ENCODE assay signal across 7 cellular contexts in the genomic region with DNA sequence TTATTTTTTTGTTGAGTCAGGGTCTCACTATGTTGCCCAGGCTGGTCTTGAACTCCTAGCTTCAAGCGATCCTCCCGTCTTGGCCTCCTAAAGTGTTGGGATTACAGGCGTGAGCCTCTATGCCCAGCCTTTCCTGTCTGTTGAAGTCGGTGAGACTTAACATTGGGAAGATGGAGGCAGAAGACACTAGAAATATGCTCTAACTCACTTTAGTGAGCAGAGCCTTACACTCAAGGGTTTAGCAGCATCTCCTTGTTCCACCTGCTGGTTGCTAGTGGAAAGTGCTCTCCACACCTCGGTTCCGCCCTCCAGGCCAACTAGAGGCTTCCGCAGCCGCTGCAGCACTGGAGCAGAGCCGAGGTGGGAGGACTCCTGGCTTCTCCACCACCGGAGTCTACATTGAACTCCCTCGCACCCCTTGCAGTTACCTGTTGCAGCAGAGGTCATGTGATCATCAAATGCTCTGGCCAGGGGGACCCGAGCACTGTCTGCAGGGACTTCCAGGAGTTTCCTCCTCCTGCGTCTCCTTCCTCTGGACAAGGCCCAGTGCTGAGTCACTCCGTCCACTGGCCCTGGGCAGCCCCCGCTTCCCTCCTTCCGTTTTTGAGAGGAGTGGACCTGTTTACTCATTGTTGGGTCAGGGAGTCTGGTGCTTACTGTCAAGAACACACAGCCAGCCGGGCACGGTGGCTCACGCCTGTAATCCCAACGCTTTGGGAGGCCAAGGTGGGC. TPM values are rescaled to one million over a fixed set of nuclear protein-coding genes. Genes with fewer than 3 reads are reported as not detected.
DNase-seq lines count a peak whose midpoint lies in the region; ATAC-seq and TF ChIP-seq lines count a peak whose summit lies in the region.

No MANE protein-coding gene starts in this region.

- TF ChIP-seq CTCF in GM12875 (IDR thresholded peaks at IDR 0.05; ENCODE audit: borderline replicate concordance, insufficient read depth, low read depth, low read length) (peak; percentile 89), activated B cell treated with CpG ODN at 0.5 μM for 24 hours (IDR thresholded peaks at IDR 0.05) (peak; percentile 17), cardiac fibroblast (IDR thresholded peaks at IDR 0.05; ENCODE audit: low read depth, low read length) (peak; percentile 82)

- intact Hi-C loops in activated B cell treated with CpG ODN at 0.5 μM for 24 hours (cut with micrococcal nuclease) = loop anchor here (1.0 kb wide), 8 partner anchors 28 to 248 kb away; a partner anchor contains a TSS

- POLR2A ChIA-PET in activated B cell treated with CpG ODN at 0.5 μM for 24 hours (lab: Charles Lee) = interaction anchor here (0.6 to 1.5 kb wide), 8 partner anchors 11 to 249 kb away, joined by 3 to 7 read pairs (median 4); no protein-coding TSS in a partner anchor

- DNase-seq in NCI-H1694 treated with DMSO at 0.1 percent for 48 hours (lab: John Stamatoyannopoulos, UW) (peak; percentile 37), activated B cell treated with CpG ODN at 0.5 μM for 24 hours (peak; percentile 60), cardiac fibroblast (ENCODE audit: low read depth in 2 of 2) (peak; percentile 88 to 91), left kidney (ENCODE audit: low read depth, low spot score) (peak; percentile 92)
- DNase-seq in stimulated activated CD4-positive, alpha-beta T cell treated with anti-CD3 and anti-CD28 coated beads, Interleukin-2, amount 100 ng/mL, for 4 hours (ENCODE audit: low read depth) = peak; percentile 64

- ATAC-seq in HG02678 (IDR thresholded peaks at IDR 0.05; ENCODE audit: unreplicated experiment) (peak; percentile 93), activated B cell treated with CpG ODN at 0.5 μM for 24 hours (ENCODE audit: low read depth) (peak; percentile 100)

- H3K4me3 Mint-ChIP-seq in activated B cell treated with CpG ODN at 0.5 μM for 24 hours = peak overlapping the region; percentile 61

- no peaks in the 10 kb centered on the region for H3K27me3 Mint-ChIP-seq in activated B cell treated with CpG ODN at 0.5 μM for 24 hours

- H3K4me3 ChIP-seq in GM12875 (ENCODE audit: low read depth, low read length) (no peak overlapping the region), cardiac fibroblast (replicated peaks in 1 of 2; ENCODE audit: low read depth in 2 of 2, low read length in 2 of 2) (peak overlapping the region in 1 of 2 donors; percentile 30)

- H3K36me3 Mint-ChIP-seq in activated B cell treated with CpG ODN at 0.5 μM for 24 hours (ENCODE audit: low read depth) = no peaks in the 10 kb centered on the region

- CTCF ChIA-PET in activated B cell treated with CpG ODN at 0.5 μM for 24 hours (lab: Charles Lee) = interaction anchor here (0.7 to 1.7 kb wide), 12 partner anchors 12 to 248 kb away, joined by 3 to 27 read pairs (median 4); a partner anchor contains a TSS

- no peaks in the 10 kb centered on the region for H3K9me3 Mint-ChIP-seq in activated B cell treated with CpG ODN at 0.5 μM for 24 hours

- H3K4me1 Mint-ChIP-seq in activated B cell treated with CpG ODN at 0.5 μM for 24 hours = peaks cover 38% of the 10 kb centered on the region

- peak overlapping the region; percentile 91 for H3K27ac Mint-ChIP-seq in activated B cell treated with CpG ODN at 0.5 μM for 24 hours

RNA-seq across cellular contexts. Expression of a gene that starts 9.4 kb away (rescaled TPM):
- 80.7 and 83.9 TPM in 2 replicates for total RNA-seq in activated B cell treated with CpG ODN at 0.5 μM for 24 hours

RNA-seq across cellular contexts. Expression of a gene that starts 44.4 kb away (rescaled TPM):
- total RNA-seq in activated B cell treated with CpG ODN at 0.5 μM for 24 hours = 148 and 152 TPM in 2 replicates

Comparison
In these comparisons a context has a peak if more than half of its experiments do, and no peak if none do; other contexts are left out.
1. CTCF ChIP-seq: peak in every context shown above with its lines; median percentile 89 in GM12875; 82 in cardiac fibroblast; 17 in activated B cell treated with CpG ODN at 0.5 μM for 24 hours.
2. DNase-seq: peak in every context shown above with its lines; median percentile 92 in left kidney; 90 in cardiac fibroblast; 64 in stimulated activated CD4-positive, alpha-beta T cell treated with anti-CD3 and anti-CD28 coated beads, Interleukin-2, amount 100 ng/mL, for 4 hours; 60 in activated B cell treated with CpG ODN at 0.5 μM for 24 hours; 37 in NCI-H1694 treated with DMSO at 0.1 percent for 48 hours.